ENCODE assay signal across 14 cellular contexts in the genomic region with DNA sequence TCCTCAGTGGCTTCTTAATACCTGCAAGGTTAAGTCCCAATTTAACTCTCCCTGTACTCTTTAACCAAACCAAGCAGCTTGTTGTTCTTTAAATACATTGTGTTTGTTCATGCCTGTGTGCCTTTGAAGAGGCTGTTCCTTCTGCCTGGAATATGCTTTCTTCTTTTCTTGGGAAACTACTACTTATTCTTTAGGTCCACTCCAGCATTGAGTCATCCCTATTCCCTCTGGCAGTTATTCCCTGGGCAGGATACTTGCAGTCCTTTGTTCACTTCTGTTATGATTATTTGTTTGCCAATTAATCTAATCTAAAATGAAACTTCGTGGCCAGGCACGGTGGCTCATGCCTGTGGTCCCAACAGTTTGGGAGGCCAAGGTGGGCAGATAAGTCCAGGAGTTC.
DNase-seq lines count a peak whose midpoint lies in the region; ATAC-seq, FAIRE-seq and TF ChIP-seq lines count a peak whose summit lies in the region.
"Had no signal": no experiment of that assay in that cellular context is flagged by ENCODE, and none has a peak within 500 bp of the region (broad histone marks: within the 10 kb centered on the region; RNA-seq: fewer than 3 reads in every experiment).

No MANE protein-coding gene starts in this region.

- H3K27ac ChIP-seq in astrocyte (ENCODE audit: low read depth, low read length) = no peak overlapping the region
- H3K27ac ChIP-seq: thoracic aorta had no signal

- H3K4me1 ChIP-seq in astrocyte (ENCODE audit: insufficient read depth, low read length) = no peaks in the 10 kb centered on the region

- H4K20me1 ChIP-seq in astrocyte (ENCODE audit: insufficient read depth, low read length) = peaks cover 74% of the 10 kb centered on the region

- no peaks in the 10 kb centered on the region for H3K36me3 ChIP-seq in astrocyte (ENCODE audit: insufficient read depth, low read length)
- H3K36me3 ChIP-seq: thoracic aorta had no signal

- H3K4me3 Mint-ChIP-seq in HFFc6 = peak overlapping the region; percentile 20
- no peak overlapping the region for H3K4me3 Mint-ChIP-seq in astrocyte (ENCODE audit: unreplicated experiment)
- H3K4me3 Mint-ChIP-seq in mesothelial cell of epicardium = no peak overlapping the region

- no peaks in the 10 kb centered on the region for H3K27me3 Mint-ChIP-seq in HFFc6 (ENCODE audit: insufficient read depth)
- H3K27me3 Mint-ChIP-seq in astrocyte (ENCODE audit: low read depth, unreplicated experiment) = no peaks in the 10 kb centered on the region
- no peaks in the 10 kb centered on the region for H3K27me3 Mint-ChIP-seq in mesothelial cell of epicardium (ENCODE audit: low read depth)

- H3K4me1 Mint-ChIP-seq in HFFc6 (ENCODE audit: low read depth) = peaks cover 56% of the 10 kb centered on the region
- peaks cover 30% of the 10 kb centered on the region for H3K4me1 Mint-ChIP-seq in astrocyte (ENCODE audit: low read depth, unreplicated experiment)
- H3K4me1 Mint-ChIP-seq in mesothelial cell of epicardium = peaks cover 46% of the 10 kb centered on the region

- H3K4me3 ChIP-seq in astrocyte (ENCODE audit: insufficient read depth, low read depth, low read length) = no peak overlapping the region
- H3K4me3 ChIP-seq: thoracic aorta had no signal

- no peak overlapping the region for H2AFZ ChIP-seq in astrocyte (ENCODE audit: low read depth, low read length)

- no peak for FAIRE-seq in astrocyte (lab: Jason Lieb, UNC)
- FAIRE-seq: HepG2 had no signal

- ATAC-seq in HG03175 (IDR thresholded peaks at IDR 0.05; ENCODE audit: unreplicated experiment) = no peak
- ATAC-seq: HepG2 had no signal

- H3K9me3 ChIP-seq in astrocyte (ENCODE audit: insufficient read depth, low read depth, low read length) = no peaks in the 10 kb centered on the region
- H3K9me3 ChIP-seq: thoracic aorta had no signal

- H3K27me3 ChIP-seq in astrocyte (ENCODE audit: insufficient read depth, low read length) = no peaks in the 10 kb centered on the region

- no peak overlapping the region for H3K4me2 ChIP-seq in astrocyte (ENCODE audit: low read length)

- DNase-seq in DMS79 treated with DMSO at 0.1 percent for 48 hours (lab: John Stamatoyannopoulos, UW) (peak; percentile 10), DMS79 (lab: John Stamatoyannopoulos, UW) (no peak), HFFc6 (peak; percentile 30), astrocyte (ENCODE audit: low read depth) (peak; percentile 56), mesothelial cell of epicardium (ENCODE audit: low spot score in 2 of 2, unreplicated experiment in 2 of 2) (no peak), GM13976 (ENCODE audit: low spot score) (no peak), HuH-7 (ENCODE audit: low spot score) (no peak)
- DNase-seq: 8988T; activated CD4-positive, alpha-beta T cell treated with anti-CD3 and anti-CD28 coated beads for 48 hours; NCI-H1417 treated with DMSO at 0.1 percent for 48 hours; NCI-H446 treated with DMSO at 0.1 percent for 48 hours had no signal

- H3K9me3 Mint-ChIP-seq in HFFc6 (peaks cover 4% of the 10 kb centered on the region; the same call in 1 of the 2 replicates), astrocyte (ENCODE audit: unreplicated experiment) (no peaks in the 10 kb centered on the region), mesothelial cell of epicardium (no peaks in the 10 kb centered on the region)

- peaks cover 84% of the 10 kb centered on the region for H3K79me2 ChIP-seq in astrocyte (ENCODE audit: insufficient read depth, low read length)

- in situ Hi-C loops in GM13976 (cut with MboI; ENCODE audit: low sequenced_read_pairs, unreplicated experiment) = no loop called here

- H3K36me3 Mint-ChIP-seq in HFFc6 (ENCODE audit: low read depth) (peaks cover 5% of the 10 kb centered on the region; the same call in 1 of the 2 replicates), astrocyte (ENCODE audit: low read depth, unreplicated experiment) (no peaks in the 10 kb centered on the region), mesothelial cell of epicardium (peaks cover 1% of the 10 kb centered on the region)

- peak overlapping the region; percentile 57 for H3K27ac Mint-ChIP-seq in HFFc6
- H3K27ac Mint-ChIP-seq in astrocyte (ENCODE audit: unreplicated experiment) = peak overlapping the region; percentile 77
- H3K27ac Mint-ChIP-seq in mesothelial cell of epicardium = peak overlapping the region; percentile 67

- H3K9ac ChIP-seq in astrocyte (ENCODE audit: low read length) = no peak overlapping the region

- no peak for TF ChIP-seq CTCF in HFFc6 (IDR thresholded peaks at IDR 0.05)
- TF ChIP-seq CTCF in astrocyte (IDR thresholded peaks at IDR 0.05; ENCODE audit: insufficient read depth, low read depth, low read length) = no peak
- TF ChIP-seq CTCF in mesothelial cell of epicardium (IDR thresholded peaks at IDR 0.05; ENCODE audit: unreplicated experiment) = no peak
- TF ChIP-seq CTCF in GM13976 (IDR thresholded peaks at IDR 0.05; ENCODE audit: borderline replicate concordance, control extremely low read depth, extremely low read depth, insufficient read depth, missing control alignments) = no peak

Comparison
In these comparisons a context has a peak if more than half of its experiments do, and no peak if none do; other contexts are left out.
1. DNase-seq: peak in DMS79 treated with DMSO at 0.1 percent for 48 hours (single experiment), HFFc6 (single experiment) and astrocyte (single experiment); none in DMS79 (single experiment), mesothelial cell of epicardium (0 of 2), GM13976 (single experiment) and HuH-7 (single experiment).
2. Peak in every context shown above with its lines, with median percentiles within 50 percentile points of each other: H3K27ac Mint-ChIP-seq.